Comparison of ENCODE assay signal across 10 cellular contexts in genomic region chr1:157136133-157136532, GRCh38. TPM values are rescaled to one million over a fixed set of nuclear protein-coding genes. Genes with fewer than 3 reads are reported as not detected.
DNase-seq lines count a peak whose midpoint lies in the region; ATAC-seq, FAIRE-seq and TF ChIP-seq lines count a peak whose summit lies in the region.
"Had no signal": no experiment of that assay in that cellular context is flagged by ENCODE, and none has a peak within 500 bp of the region (broad histone marks: within the 10 kb centered on the region; RNA-seq: fewer than 3 reads in every experiment).

No MANE protein-coding gene starts in this region.

- H3K36me3 ChIP-seq in HepG2 (replicated peaks in 1 of 2; ENCODE audit: control insufficient read depth in 1 of 2, insufficient read depth in 2 of 2, low read length in 2 of 2) (peaks cover 16 to 49% of the 10 kb centered on the region in 2 experiments), right lobe of liver (peaks cover 4 to 48% (median 21%) of the 10 kb centered on the region in 4 donors)

- POLR2A ChIA-PET in HepG2 (lab: Yijun Ruan, JAX), result no interaction called here
- POLR2A ChIA-PET in activated CD8-positive, alpha-beta T cell treated with anti-CD3 and anti-CD28 coated beads, Interleukin-2, amount 10 ng/mL, durations not matched to agents 7 days and 5 days (lab: Charles Lee), result no interaction called here

- peak overlapping the region; percentile 89; the same call in 1 of the 2 replicates for H3K9ac ChIP-seq in HepG2 (ENCODE audit: insufficient read depth, low read depth, low read length)

- H3K4me1 ChIP-seq in HepG2 (ENCODE audit: insufficient read depth, low read length) (peaks cover 33% of the 10 kb centered on the region), right lobe of liver (peaks cover 0 to 25% (median 9%) of the 10 kb centered on the region in 4 donors)

- H3K9me3 ChIP-seq in HepG2 (ENCODE audit: low read length) (no peaks in the 10 kb centered on the region), right lobe of liver (no peaks in the 10 kb centered on the region)

- TF ChIP-seq CTCF in HepG2 (CRISPR knock-in tag; IDR thresholded peaks at IDR 0.05) (0 out of 2 replicates have a peak, but pooled peaks have one; percentile 15), right lobe of liver (IDR thresholded peaks at IDR 0.05) (peak in 1 of 4 donors; percentile 11)

- no peak for TF ChIP-seq RAD21 in HepG2 (CRISPR knock-in tag; IDR thresholded peaks at IDR 0.05)

- 37% methylated on average over 4 of the region's 4 CpGs for WGBS in HepG2 (ENCODE audit: low lambda C conversion rate)
- WGBS in right lobe of liver (ENCODE audit: insufficient coverage, low coverage, low lambda C conversion rate, missing lambda C conversion rate), result 43% methylated on average over 4 of the region's 4 CpGs

- in situ Hi-C loops in HepG2 (cut with HindIII; ENCODE audit: extremely low pct_ligation_motif_present, low pct_unique_long_range_greater_than_20kb), result no loop called here

- H3K4me3 ChIP-seq in HepG2 (replicated peaks in 1 of 3; ENCODE audit: insufficient read depth in 1 of 3, low read depth in 2 of 3, low read length in 3 of 3), result peak overlapping the region in 1 of 3 experiments; percentile 91; a peak in 2 of 6 replicates
- no peak overlapping the region for H3K4me3 ChIP-seq in right lobe of liver

- peak; percentile 70 for FAIRE-seq in HepG2 (lab: Jason Lieb, UNC)

- no peak overlapping the region for H2AFZ ChIP-seq in HepG2 (ENCODE audit: low read length)

- peaks cover 9% of the 10 kb centered on the region; the same call in 1 of the 2 replicates for H4K20me1 ChIP-seq in HepG2 (ENCODE audit: insufficient read depth, low read length)

- H3K27ac ChIP-seq in HepG2 (ENCODE audit: extremely low read length, insufficient read depth, low read length) (peak overlapping the region; percentile 6), right lobe of liver (peak overlapping the region in 1 of 3 donors; percentile 12)

- intact Hi-C loops in HepG2 (cut with micrococcal nuclease; ENCODE audit: unreplicated experiment) (loop anchor here (5.0 kb wide), 1 partner anchor 44 kb away; no protein-coding TSS in a partner anchor), right lobe of liver (cut with DNase I) (no loop called here)

- H3K4me1 Mint-ChIP-seq in activated CD8-positive, alpha-beta T cell treated with anti-CD3 and anti-CD28 coated beads, Interleukin-2, amount 10 ng/mL, durations not matched to agents 7 days and 5 days (ENCODE audit: low read depth), result peaks cover 76% of the 10 kb centered on the region

- H3K36me3 Mint-ChIP-seq in activated CD8-positive, alpha-beta T cell treated with anti-CD3 and anti-CD28 coated beads, Interleukin-2, amount 10 ng/mL, durations not matched to agents 7 days and 5 days (ENCODE audit: low read depth), result peaks cover 66% of the 10 kb centered on the region

- no peaks in the 10 kb centered on the region for H3K9me3 Mint-ChIP-seq in activated CD8-positive, alpha-beta T cell treated with anti-CD3 and anti-CD28 coated beads, Interleukin-2, amount 10 ng/mL, durations not matched to agents 7 days and 5 days (ENCODE audit: insufficient read depth)

- CTCF ChIA-PET in HepG2 (lab: Yijun Ruan, JAX; ENCODE audit: low intra/inter-chr PET ratio, low total read pairs), result no interaction called here
- CTCF ChIA-PET in activated CD8-positive, alpha-beta T cell treated with anti-CD3 and anti-CD28 coated beads, Interleukin-2, amount 10 ng/mL, durations not matched to agents 7 days and 5 days (lab: Charles Lee), result interaction anchor here (0.9 to 6.6 kb wide), 8 partner anchors 9 to 446 kb away, joined by 3 to 64 read pairs (median 4); no protein-coding TSS in a partner anchor

- BruUV-seq in HepG2 (replicated peaks; lab: Mats Ljungman, UMichigan), result no TSS peak

- peaks cover 21% of the 10 kb centered on the region for H3K79me2 ChIP-seq in HepG2 (ENCODE audit: insufficient read depth, low read length)

- TF ChIP-seq POLR2A in HepG2 (IDR thresholded peaks at IDR 0.05; ENCODE audit: insufficient read depth in 1 of 2, low read depth in 2 of 2, low read length in 2 of 2), result no peak
- no peak for TF ChIP-seq POLR2A in right lobe of liver (IDR thresholded peaks at IDR 0.05)

- H3K27me3 ChIP-seq in HepG2 (ENCODE audit: control insufficient read depth in 1 of 2, insufficient read depth in 2 of 2, low read length in 2 of 2) (no peaks in the 10 kb centered on the region; a peak in 1 of 5 replicates), right lobe of liver (no peaks in the 10 kb centered on the region)

- peak overlapping the region; percentile 95 for H3K4me3 Mint-ChIP-seq in activated CD8-positive, alpha-beta T cell treated with anti-CD3 and anti-CD28 coated beads, Interleukin-2, amount 10 ng/mL, durations not matched to agents 7 days and 5 days

- no peak for TF ChIP-seq EP300 in HepG2 (IDR thresholded peaks at IDR 0.05; ENCODE audit: low read depth in 2 of 2, low read length in 2 of 2)
- TF ChIP-seq EP300 in HepG2 (CRISPR knock-in tag; IDR thresholded peaks at IDR 0.05; ENCODE audit: borderline replicate concordance), result no peak

- peak overlapping the region; percentile 89; the same call in 1 of the 2 replicates for H3K4me2 ChIP-seq in HepG2 (ENCODE audit: low read depth, low read length)

- H3K27ac Mint-ChIP-seq in activated CD8-positive, alpha-beta T cell treated with anti-CD3 and anti-CD28 coated beads, Interleukin-2, amount 10 ng/mL, durations not matched to agents 7 days and 5 days, result peak overlapping the region; percentile 5

- H3K27me3 Mint-ChIP-seq in activated CD8-positive, alpha-beta T cell treated with anti-CD3 and anti-CD28 coated beads, Interleukin-2, amount 10 ng/mL, durations not matched to agents 7 days and 5 days (ENCODE audit: low read depth), result no peaks in the 10 kb centered on the region

- ATAC-seq in HepG2 (no peak), right lobe of liver (no peak), GM18873 (IDR thresholded peaks at IDR 0.05; ENCODE audit: low FRiP score, unreplicated experiment) (no peak), HG02885 (IDR thresholded peaks at IDR 0.05; ENCODE audit: poor library complexity, unreplicated experiment) (no peak), GM21576 (IDR thresholded peaks at IDR 0.05; ENCODE audit: unreplicated experiment) (no peak)
- no peak for ATAC-seq in activated CD8-positive, alpha-beta T cell treated with anti-CD3 and anti-CD28 coated beads, Interleukin-2, amount 10 ng/mL, durations not matched to agents 7 days and 5 days

- DNase-seq in HepG2 (ENCODE audit: low spot score), result peak; percentile 22
- no peak for DNase-seq in right lobe of liver
- no peak for DNase-seq in activated CD8-positive, alpha-beta T cell treated with anti-CD3 and anti-CD28 coated beads, Interleukin-2, amount 10 ng/mL, durations not matched to agents 7 days and 5 days
- DNase-seq in kidney tubule cell (ENCODE audit: low spot score), result peak; percentile 47
- DNase-seq in NCI-H1105 (lab: John Stamatoyannopoulos, UW), result no peak

RNA-seq across cellular contexts. Expression of gene ETV3, which starts 2.1 kb away (rescaled TPM):
- 5.8 and 8.5 TPM in 2 replicates for total RNA-seq in HepG2 (2016; rRNA removed; fragmentation: Illumina TruSeq; extraction: Trizol)
- 0.81 and 1.4 TPM in 2 replicates for total RNA-seq in HepG2 (2016; cell fraction: cytosol; rRNA removed; fragmentation: Illumina TruSeq; extraction: Trizol; ENCODE audit: low read depth)
- 5.7 and 7.6 TPM in 2 replicates for total RNA-seq in HepG2 (2016; cell fraction: insoluble cytoplasmic fraction; rRNA removed; fragmentation: Illumina TruSeq; extraction: Trizol)
- 4.0 and 4.1 TPM in 2 replicates for total RNA-seq in HepG2 (2016; cell fraction: membrane; rRNA removed; fragmentation: Illumina TruSeq; extraction: Trizol)
- total RNA-seq in HepG2 (2016; cell fraction: nucleus; rRNA removed; fragmentation: Illumina TruSeq; extraction: Trizol), result 8.1 and 8.4 TPM in 2 replicates
- 4.2 and 4.6 TPM in 2 replicates for polyA plus RNA-seq in HepG2 (2011; rRNA removed)
- polyA plus RNA-seq in HepG2 (2011; cell fraction: cytosol; rRNA removed), result 2.6 and 3.2 TPM in 2 replicates
- 4.0 and 5.1 TPM in 2 replicates for polyA plus RNA-seq in HepG2 (2011; cell fraction: nucleus; rRNA removed)
- polyA plus RNA-seq in HepG2 (2012), result 4.8 and 4.9 TPM in 2 replicates
- polyA plus RNA-seq in HepG2 (2016; cell fraction: cytosol; fragmentation: Illumina TruSeq; extraction: Trizol; ENCODE audit: low read depth), result 0.11 and 0.12 TPM in 2 replicates
- 6.3 and 6.4 TPM in 2 replicates for polyA plus RNA-seq in HepG2 (2016; cell fraction: insoluble cytoplasmic fraction; fragmentation: Illumina TruSeq; extraction: Trizol; ENCODE audit: low read depth)
- polyA plus RNA-seq in HepG2 (2016; cell fraction: membrane; fragmentation: Illumina TruSeq; extraction: Trizol; ENCODE audit: low read depth), result 0.88 and 1.1 TPM in 2 replicates
- 7.2 and 7.6 TPM in 2 replicates for polyA plus RNA-seq in HepG2 (2016; cell fraction: nucleus; fragmentation: Illumina TruSeq; extraction: Trizol; ENCODE audit: insufficient read depth, low read depth)
- 11.8 and 25.1 TPM in 2 replicates for polyA minus RNA-seq in HepG2 (2011; rRNA and poly(A)+ RNA removed; ENCODE audit: low replicate concordance)
- polyA minus RNA-seq in HepG2 (2011; cell fraction: cytosol; rRNA and poly(A)+ RNA removed), result 6.7 and 7.9 TPM in 2 replicates
- 14.3 and 14.7 TPM in 2 replicates for polyA minus RNA-seq in HepG2 (2011; cell fraction: nucleus; rRNA and poly(A)+ RNA removed)
- total RNA-seq in right lobe of liver, result 1 to 10 TPM; 4.9 to 7.8 (median 6.5) TPM
- 10 to 100 TPM; 38.2 to 40.2 TPM for total RNA-seq in activated CD8-positive, alpha-beta T cell treated with anti-CD3 and anti-CD28 coated beads, Interleukin-2, amount 10 ng/mL, durations not matched to agents 7 days and 5 days

RNA-seq across cellular contexts. Expression of gene ETV3L, which starts 36.5 kb away (rescaled TPM):
- total RNA-seq in HepG2 (2016; rRNA removed; fragmentation: Illumina TruSeq; extraction: Trizol), result not detected in 2 replicates
- total RNA-seq in HepG2 (2016; cell fraction: cytosol; rRNA removed; fragmentation: Illumina TruSeq; extraction: Trizol; ENCODE audit: low read depth), result not detected in 2 replicates
- not detected in 2 replicates for total RNA-seq in HepG2 (2016; cell fraction: insoluble cytoplasmic fraction; rRNA removed; fragmentation: Illumina TruSeq; extraction: Trizol)
- total RNA-seq in HepG2 (2016; cell fraction: membrane; rRNA removed; fragmentation: Illumina TruSeq; extraction: Trizol), result not detected in 2 replicates
- total RNA-seq in HepG2 (2016; cell fraction: nucleus; rRNA removed; fragmentation: Illumina TruSeq; extraction: Trizol), result not detected in 2 replicates
- polyA plus RNA-seq in HepG2 (2011; rRNA removed), result not detected in 2 replicates
- polyA plus RNA-seq in HepG2 (2011; cell fraction: cytosol; rRNA removed), result not detected in 2 replicates
- not detected in 2 replicates for polyA plus RNA-seq in HepG2 (2011; cell fraction: nucleus; rRNA removed)
- polyA plus RNA-seq in HepG2 (2012), result not detected in 2 replicates
- polyA plus RNA-seq in HepG2 (2016; cell fraction: cytosol; fragmentation: Illumina TruSeq; extraction: Trizol; ENCODE audit: low read depth), result not detected in 2 replicates
- polyA plus RNA-seq in HepG2 (2016; cell fraction: insoluble cytoplasmic fraction; fragmentation: Illumina TruSeq; extraction: Trizol; ENCODE audit: low read depth), result not detected in 2 replicates
- not detected in 2 replicates for polyA plus RNA-seq in HepG2 (2016; cell fraction: membrane; fragmentation: Illumina TruSeq; extraction: Trizol; ENCODE audit: low read depth)
- not detected in 2 replicates for polyA plus RNA-seq in HepG2 (2016; cell fraction: nucleus; fragmentation: Illumina TruSeq; extraction: Trizol; ENCODE audit: insufficient read depth, low read depth)
- polyA minus RNA-seq in HepG2 (2011; rRNA and poly(A)+ RNA removed; ENCODE audit: low replicate concordance), result not detected in 2 replicates
- not detected in 2 replicates for polyA minus RNA-seq in HepG2 (2011; cell fraction: cytosol; rRNA and poly(A)+ RNA removed)
- polyA minus RNA-seq in HepG2 (2011; cell fraction: nucleus; rRNA and poly(A)+ RNA removed), result not detected in 2 replicates
- not detected for total RNA-seq in right lobe of liver
- not detected for total RNA-seq in activated CD8-positive, alpha-beta T cell treated with anti-CD3 and anti-CD28 coated beads, Interleukin-2, amount 10 ng/mL, durations not matched to agents 7 days and 5 days
- total RNA-seq: RPMI7951, urinary bladder had no signal
- polyA plus RNA-seq: urinary bladder had no signal

Comparison
In these comparisons a context has a peak if more than half of its experiments do, and no peak if none do; other contexts are left out.
1. DNase-seq: peak in HepG2 (single experiment) and kidney tubule cell (single experiment); none in right lobe of liver (0 of 3), activated CD8-positive, alpha-beta T cell treated with anti-CD3 and anti-CD28 coated beads, Interleukin-2, amount 10 ng/mL, durations not matched to agents 7 days and 5 days (single experiment) and NCI-H1105 (single experiment).